In genomic region chr6:30974488-30975252, GRCh38 we compare ENCODE assay signal across 1 cellular context.
TF ChIP-seq lines count a peak whose summit lies in the region.

No MANE protein-coding gene starts in this region.

TF ChIP-seq in K562, 482 proteins besides CTCF, POLR2A, EP300 and RAD21:
- no peak for TF ChIP-seq ARHGAP35 (IDR thresholded peaks at IDR 0.05; ENCODE audit: partially characterized antibody)
- no peak for TF ChIP-seq ZNF316 (IDR thresholded peaks at IDR 0.05)
- TF ChIP-seq MEIS2 (IDR thresholded peaks at IDR 0.05; ENCODE audit: partially characterized antibody) = no peak
- peak; percentile 61 for TF ChIP-seq CTCFL (IDR thresholded peaks at IDR 0.05; ENCODE audit: borderline replicate concordance, insufficient read depth, low read depth, low read length, poor library complexity, severe bottlenecking)
- TF ChIP-seq ZNF224 (CRISPR knock-in tag; IDR thresholded peaks at IDR 0.05) = no peak
- TF ChIP-seq DIDO1 (tag; IDR thresholded peaks at IDR 0.05; ENCODE audit: low read depth) = 0 out of 2 replicates have a peak, but pooled peaks have one; percentile 14
